Comparison of ENCODE assay signal across 13 cellular contexts in the genomic region with DNA sequence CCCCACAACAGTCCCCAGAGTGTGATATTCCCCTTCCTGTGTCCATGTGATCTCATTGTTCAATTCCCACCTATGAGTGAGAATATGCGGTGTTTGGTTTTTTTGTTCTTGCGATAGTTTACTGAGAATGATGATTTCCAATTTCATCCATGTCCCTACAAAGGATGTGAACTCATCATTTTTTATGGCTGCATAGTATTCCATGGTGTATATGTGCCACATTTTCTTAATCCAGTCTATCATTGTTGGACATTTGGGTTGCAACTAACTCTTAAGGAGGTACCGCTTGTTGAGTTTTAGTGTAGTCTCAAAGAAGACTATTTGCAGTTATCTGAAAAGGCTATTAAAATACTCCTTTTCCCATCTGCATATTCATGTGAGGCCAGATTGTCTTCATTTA. TPM values are rescaled to one million over a fixed set of nuclear protein-coding genes. Genes with fewer than 3 reads are reported as not detected.
"Had no signal": no experiment of that assay in that cellular context is flagged by ENCODE, and none has a peak within 500 bp of the region (broad histone marks: within the 10 kb centered on the region; RNA-seq: fewer than 3 reads in every experiment).

No MANE protein-coding gene starts in this region.

RNA-seq across cellular contexts. Expression of gene GDPD2, which starts 22.9 kb away (rescaled TPM):
- total RNA-seq: activated naive CD4-positive, alpha-beta T cell treated with anti-CD3 and anti-CD28 coated beads for 36 hours; activated naive CD8-positive, alpha-beta T cell treated with anti-CD3 and anti-CD28 coated beads for 36 hours; activated naive CD8-positive, alpha-beta T cell treated with anti-CD3 and anti-CD28 coated beads, Interleukin-2, amount 10 ng/mL, durations not matched to agents 7 days and 5 days; activated T-cell treated with anti-CD3 and anti-CD28 coated beads, Interleukin-2, amount 50 U/mL, for 4 hours; activated T-helper 1 cell treated with anti-CD3 and anti-CD28 coated beads, Interleukin-12 subunit alpha, Interleukin-12 subunit beta, Interleukin-2, Interleukin-4 antibody, amounts not matched to agents 30 ng/mL and 10 ng/mL and 1 ng/mL, durations not matched to agents 14 hours and 24 hours and 36 hours; adrenal gland; aorta; ascending aorta; astrocyte; bronchial epithelial cell; cardiac muscle cell; cardiac septum; chondrocyte had no signal
